In genomic region chr2:216371756-216372702, GRCh38 we compare ENCODE assay signal across 8 cellular contexts. TPM values are rescaled to one million over a fixed set of nuclear protein-coding genes. Genes with fewer than 3 reads are reported as not detected.
A peak's percentile ranks its signal among the peaks of the same experiment; 100 is the strongest.
DNase-seq lines count a peak whose midpoint lies in the region; ATAC-seq and TF ChIP-seq lines count a peak whose summit lies in the region.

Gene MARCHF4, minus strand, starts transcription at chr2:216372483. Its CDS starts 2,223 bp downstream, at chr2:216370260.

- peaks cover 34% of the 10 kb centered on the region for H3K27me3 Mint-ChIP-seq in activated naive CD4-positive, alpha-beta T cell treated with anti-CD3 and anti-CD28 coated beads for 36 hours (ENCODE audit: low read depth)
- H3K27me3 Mint-ChIP-seq in stimulated activated naive CD8-positive, alpha-beta T cell treated with anti-CD3 and anti-CD28 coated beads, Interleukin-15, amount 100 ng/mL, for 72 hours, result peaks cover 72% of the 10 kb centered on the region

- no peaks in the 10 kb centered on the region for H3K36me3 Mint-ChIP-seq in activated naive CD4-positive, alpha-beta T cell treated with anti-CD3 and anti-CD28 coated beads for 36 hours (ENCODE audit: low read depth)

- H3F3A ChIP-seq in neural cell (ENCODE audit: insufficient read depth, low read length, poor library complexity, severe bottlenecking), result peaks cover 4% of the 10 kb centered on the region

- H3K79me2 ChIP-seq in neural cell (replicated peaks; ENCODE audit: insufficient read depth, low read length), result peaks cover 7% of the 10 kb centered on the region

- TF ChIP-seq EP300 in neural cell (conservative IDR thresholded peaks at IDR 0.05; ENCODE audit: poor library complexity, severe bottlenecking), result no peak

- peak within 1 kb of the TSS; percentile 51 for H3K4me2 ChIP-seq in BLaER1
- peak within 1 kb of the TSS; percentile 84 for H3K4me2 ChIP-seq in neural cell (ENCODE audit: low read length)

- peak; percentile 68 for DNase-seq in HS-5 (ENCODE audit: low read depth)
- DNase-seq in RWPE2 (ENCODE audit: low spot score), result peak; percentile 88
- peak; percentile 76 for DNase-seq in activated naive CD4-positive, alpha-beta T cell treated with anti-CD3 and anti-CD28 coated beads for 36 hours
- DNase-seq in foreskin melanocyte, result peak; percentile 46
- DNase-seq in stimulated activated naive CD8-positive, alpha-beta T cell treated with anti-CD3 and anti-CD28 coated beads, Interleukin-15, amount 100 ng/mL, for 72 hours, result peak; percentile 58 to 71
- no peak for DNase-seq in MV-4-11 (lab: John Stamatoyannopoulos, UW)

- peaks cover 45% of the 10 kb centered on the region for H3K27me3 ChIP-seq in BLaER1
- no peaks in the 10 kb centered on the region for H3K27me3 ChIP-seq in RWPE2 (ENCODE audit: insufficient read depth, poor library complexity, severe bottlenecking)
- no peaks in the 10 kb centered on the region for H3K27me3 ChIP-seq in neural cell (ENCODE audit: insufficient read depth, low read depth, low read length)

- peak within 1 kb of the TSS; percentile 96 for H2AFZ ChIP-seq in neural cell (ENCODE audit: low read depth, low read length)

- peak; percentile 66 for ATAC-seq in RWPE2 (ENCODE audit: low read depth)
- peak; percentile 59 for ATAC-seq in stimulated activated naive CD8-positive, alpha-beta T cell treated with anti-CD3 and anti-CD28 coated beads, Interleukin-15, amount 100 ng/mL, for 72 hours

- no peaks in the 10 kb centered on the region; the same call in 1 of the 2 replicates for H3K9me3 ChIP-seq in BLaER1
- H3K9me3 ChIP-seq in RWPE2 (ENCODE audit: severe bottlenecking), result no peaks in the 10 kb centered on the region
- H3K9me3 ChIP-seq in neural cell (ENCODE audit: low read length), result no peaks in the 10 kb centered on the region

- CTCF ChIA-PET in activated naive CD4-positive, alpha-beta T cell treated with anti-CD3 and anti-CD28 coated beads for 36 hours (lab: Charles Lee), result interaction anchor here (1.1 to 1.4 kb wide), 2 partner anchors 23 to 32 kb away, joined by 3 to 4 read pairs; no protein-coding TSS in a partner anchor

- H3K9me2 ChIP-seq in neural cell (ENCODE audit: insufficient read depth, low read length), result no peaks in the 10 kb centered on the region

- H3K27ac Mint-ChIP-seq in activated naive CD4-positive, alpha-beta T cell treated with anti-CD3 and anti-CD28 coated beads for 36 hours, result no peak within 1 kb of the TSS
- no peak within 1 kb of the TSS for H3K27ac Mint-ChIP-seq in stimulated activated naive CD8-positive, alpha-beta T cell treated with anti-CD3 and anti-CD28 coated beads, Interleukin-15, amount 100 ng/mL, for 72 hours

- no peak within 1 kb of the TSS for H3K27ac ChIP-seq in BLaER1
- peak within 1 kb of the TSS; percentile 92 for H3K27ac ChIP-seq in RWPE2 (ENCODE audit: poor library complexity, severe bottlenecking)
- peak within 1 kb of the TSS; percentile 72 for H3K27ac ChIP-seq in neural cell (ENCODE audit: low read length)

- H3K4me1 ChIP-seq in BLaER1, result peaks cover 4% of the 10 kb centered on the region; the same call in 1 of the 2 replicates
- H3K4me1 ChIP-seq in RWPE2 (ENCODE audit: insufficient read depth, poor library complexity, severe bottlenecking), result peaks cover 34% of the 10 kb centered on the region

- no peak for TF ChIP-seq RAD21 in neural cell (conservative IDR thresholded peaks at IDR 0.05)

- TF ChIP-seq CTCF in RWPE2 (IDR thresholded peaks at IDR 0.05; ENCODE audit: poor library complexity, severe bottlenecking) (no peak), neural cell (IDR thresholded peaks at IDR 0.05; ENCODE audit: poor library complexity, severe bottlenecking) (peak; percentile 17)

- intact Hi-C loops in activated naive CD4-positive, alpha-beta T cell treated with anti-CD3 and anti-CD28 coated beads for 36 hours (cut with micrococcal nuclease), result loop anchor here (1.0 to 2.0 kb wide), 2 partner anchors 16 to 33 kb away; no protein-coding TSS in a partner anchor

- no peak within 1 kb of the TSS for H3K4me3 Mint-ChIP-seq in activated naive CD4-positive, alpha-beta T cell treated with anti-CD3 and anti-CD28 coated beads for 36 hours
- H3K4me3 Mint-ChIP-seq in stimulated activated naive CD8-positive, alpha-beta T cell treated with anti-CD3 and anti-CD28 coated beads, Interleukin-15, amount 100 ng/mL, for 72 hours, result peak within 1 kb of the TSS; percentile 16 to 47

- H3K9ac ChIP-seq in BLaER1 (no peak within 1 kb of the TSS), neural cell (ENCODE audit: low read length) (peak within 1 kb of the TSS; percentile 85)

- no peaks in the 10 kb centered on the region for H3K9me3 Mint-ChIP-seq in activated naive CD4-positive, alpha-beta T cell treated with anti-CD3 and anti-CD28 coated beads for 36 hours
- no peaks in the 10 kb centered on the region for H3K9me3 Mint-ChIP-seq in stimulated activated naive CD8-positive, alpha-beta T cell treated with anti-CD3 and anti-CD28 coated beads, Interleukin-15, amount 100 ng/mL, for 72 hours

- H3K4me1 Mint-ChIP-seq in activated naive CD4-positive, alpha-beta T cell treated with anti-CD3 and anti-CD28 coated beads for 36 hours (ENCODE audit: low read depth), result peaks cover 15% of the 10 kb centered on the region
- peaks cover 22% of the 10 kb centered on the region for H3K4me1 Mint-ChIP-seq in stimulated activated naive CD8-positive, alpha-beta T cell treated with anti-CD3 and anti-CD28 coated beads, Interleukin-15, amount 100 ng/mL, for 72 hours

- H4K20me1 ChIP-seq in BLaER1 (peaks cover 15% of the 10 kb centered on the region; the same call in 1 of the 2 replicates), neural cell (ENCODE audit: insufficient read depth) (no peaks in the 10 kb centered on the region)

- no peaks in the 10 kb centered on the region for H3K36me3 ChIP-seq in BLaER1
- H3K36me3 ChIP-seq in RWPE2 (ENCODE audit: low read depth), result no peaks in the 10 kb centered on the region
- H3K36me3 ChIP-seq in neural cell (ENCODE audit: insufficient read depth, low read length), result no peaks in the 10 kb centered on the region

- H3K4me3 ChIP-seq in BLaER1, result no peak within 1 kb of the TSS
- peak within 1 kb of the TSS; percentile 35 for H3K4me3 ChIP-seq in RWPE2 (ENCODE audit: severe bottlenecking)
- peak within 1 kb of the TSS; percentile 95 for H3K4me3 ChIP-seq in neural cell (ENCODE audit: low read length)

TF ChIP-seq in neural cell, 6 proteins besides CTCF, POLR2A, EP300 and RAD21:
- no peak for TF ChIP-seq TAF1 (IDR thresholded peaks at IDR 0.05; ENCODE audit: low read depth)
- peak; percentile 96 for TF ChIP-seq REST (IDR thresholded peaks at IDR 0.05; ENCODE audit: borderline replicate concordance)
- peak; percentile 62 for TF ChIP-seq MXI1 (conservative IDR thresholded peaks at IDR 0.05; ENCODE audit: poor library complexity, severe bottlenecking)
- peak; percentile 72 for TF ChIP-seq POLR2AphosphoS5 (IDR thresholded peaks at IDR 0.05)
- no peak for TF ChIP-seq EZH2 (IDR thresholded peaks at IDR 0.05; ENCODE audit: borderline replicate concordance, insufficient read depth, low read length, poor library complexity, severe bottlenecking)
- TF ChIP-seq SMC3 (conservative IDR thresholded peaks at IDR 0.05; ENCODE audit: poor library complexity), result peak; percentile 47

RNA-seq across cellular contexts. Expression of gene MARCHF4, which starts in this region (rescaled TPM):
- total RNA-seq in activated naive CD4-positive, alpha-beta T cell treated with anti-CD3 and anti-CD28 coated beads for 36 hours, result not detected
- 10.1 and 13.0 TPM in 2 replicates for polyA plus RNA-seq in neural cell
- polyA minus RNA-seq in neural cell, result 16.3 and 19.0 TPM in 2 replicates

Comparison
In these comparisons a context has a peak if more than half of its experiments do, and no peak if none do; other contexts are left out.
1. Peak in DNase-seq in activated naive CD4-positive, alpha-beta T cell treated with anti-CD3 and anti-CD28 coated beads for 36 hours; RNA of the gene not detected or under 1 TPM.